Comparison of ENCODE assay signal across 14 cellular contexts in genomic region chr17:45346255-45347015, GRCh38. TPM values are rescaled to one million over a fixed set of nuclear protein-coding genes. Genes with fewer than 3 reads are reported as not detected.
DNase-seq lines count a peak whose midpoint lies in the region; ATAC-seq and TF ChIP-seq lines count a peak whose summit lies in the region.
"Had no signal": no experiment of that assay in that cellular context is flagged by ENCODE, and none has a peak within 500 bp of the region (broad histone marks: within the 10 kb centered on the region; RNA-seq: fewer than 3 reads in every experiment).

No MANE protein-coding gene starts in this region.

- H3K9me3 ChIP-seq in gastroesophageal sphincter (no peaks in the 10 kb centered on the region), uterus (no peaks in the 10 kb centered on the region)

- no peak overlapping the region for H3K4me3 ChIP-seq in gastroesophageal sphincter
- H3K4me3 ChIP-seq in uterus = no peak overlapping the region

- peaks cover 0 to 18% (median 0%) of the 10 kb centered on the region in 3 donors for H3K4me1 ChIP-seq in gastroesophageal sphincter
- no peaks in the 10 kb centered on the region for H3K4me1 ChIP-seq in uterus

- intact Hi-C loops in uterus (cut with DNase I; ENCODE audit: low total_unique reads) = no loop called here

- DNase-seq in activated CD4-positive, CD25-positive, alpha-beta regulatory T cell treated with anti-CD3 and anti-CD28 coated beads, Interleukin-2, amount 50 U/mL, for 72 hours = peak; percentile 12
- DNase-seq in omental fat pad (ENCODE audit: low spot score) (no peak), uterus (peak; percentile 13 to 67), NCI-H1417 (lab: John Stamatoyannopoulos, UW) (no peak), cortex of kidney (lab: John Stamatoyannopoulos, UW) (no peak)
- DNase-seq: 8988T, HCEC 1CT, mammary epithelial cell, NCI-H1105 treated with DMSO at 0.1 percent for 48 hours, NCI-H526, SHP77 had no signal

- no peak for ATAC-seq in activated CD4-positive, CD25-positive, alpha-beta regulatory T cell treated with anti-CD3 and anti-CD28 coated beads, Interleukin-2, amount 50 U/mL, for 24 hours
- ATAC-seq in gastroesophageal sphincter (peak; percentile 8), omental fat pad (ENCODE audit: low FRiP score) (peak; percentile 24), HG03432 (IDR thresholded peaks at IDR 0.05; ENCODE audit: unreplicated experiment) (no peak)

- H3K36me3 ChIP-seq in gastroesophageal sphincter = no peaks in the 10 kb centered on the region
- no peaks in the 10 kb centered on the region for H3K36me3 ChIP-seq in uterus

- TF ChIP-seq EP300 in gastroesophageal sphincter (IDR thresholded peaks at IDR 0.05) = no peak

- H3K27ac ChIP-seq in gastroesophageal sphincter (peak overlapping the region in 3 of 4 donors; percentile 66 to 74 (median 73)), uterus (peak overlapping the region; percentile 62 to 64)

- TF ChIP-seq CTCF in gastroesophageal sphincter (IDR thresholded peaks at IDR 0.05) (no peak), omental fat pad (IDR thresholded peaks at IDR 0.05) (no peak), uterus (IDR thresholded peaks at IDR 0.05) (no peak)

- TF ChIP-seq POLR2A in gastroesophageal sphincter (IDR thresholded peaks at IDR 0.05) (no peak), uterus (IDR thresholded peaks at IDR 0.05) (no peak)

- 58 to 63% methylated on average over 8 to 12 of the region's 13 CpGs for WGBS in gastroesophageal sphincter (ENCODE audit: low coverage in 1 of 2), 2 donors

- no peaks in the 10 kb centered on the region for H3K27me3 ChIP-seq in gastroesophageal sphincter
- H3K27me3 ChIP-seq in uterus = no peaks in the 10 kb centered on the region

RNA-seq across cellular contexts. Expression of gene MAP3K14, which starts 29.6 kb away (rescaled TPM):
- total RNA-seq in gastroesophageal sphincter = 10 to 100 TPM in 3 of 4 donors, 1 to 10 TPM in 1; 8.5 to 17.5 (median 13.5) TPM
- 10 to 100 TPM in 2 of 4 donors, 1 to 10 TPM in 2; 5.4 to 15.9 (median 12.6) TPM for total RNA-seq in omental fat pad
- 10 to 100 TPM in 1 of 4 donors, 1 to 10 TPM in 3; 1.0 to 22.1 (median 4.9) TPM for total RNA-seq in uterus

Comparison
In these comparisons a context has a peak if more than half of its experiments do, and no peak if none do; other contexts are left out.
1. DNase-seq: peak in activated CD4-positive, CD25-positive, alpha-beta regulatory T cell treated with anti-CD3 and anti-CD28 coated beads, Interleukin-2, amount 50 U/mL, for 72 hours (single experiment) and uterus (2 of 2); none in omental fat pad (single experiment), NCI-H1417 (0 of 3) and cortex of kidney (single experiment).
2. ATAC-seq: peak in gastroesophageal sphincter (single experiment) and omental fat pad (single experiment); none in activated CD4-positive, CD25-positive, alpha-beta regulatory T cell treated with anti-CD3 and anti-CD28 coated beads, Interleukin-2, amount 50 U/mL, for 24 hours (0 of 2) and HG03432 (single experiment).